ENCODE assay signal across 1 cellular context in the genomic region with DNA sequence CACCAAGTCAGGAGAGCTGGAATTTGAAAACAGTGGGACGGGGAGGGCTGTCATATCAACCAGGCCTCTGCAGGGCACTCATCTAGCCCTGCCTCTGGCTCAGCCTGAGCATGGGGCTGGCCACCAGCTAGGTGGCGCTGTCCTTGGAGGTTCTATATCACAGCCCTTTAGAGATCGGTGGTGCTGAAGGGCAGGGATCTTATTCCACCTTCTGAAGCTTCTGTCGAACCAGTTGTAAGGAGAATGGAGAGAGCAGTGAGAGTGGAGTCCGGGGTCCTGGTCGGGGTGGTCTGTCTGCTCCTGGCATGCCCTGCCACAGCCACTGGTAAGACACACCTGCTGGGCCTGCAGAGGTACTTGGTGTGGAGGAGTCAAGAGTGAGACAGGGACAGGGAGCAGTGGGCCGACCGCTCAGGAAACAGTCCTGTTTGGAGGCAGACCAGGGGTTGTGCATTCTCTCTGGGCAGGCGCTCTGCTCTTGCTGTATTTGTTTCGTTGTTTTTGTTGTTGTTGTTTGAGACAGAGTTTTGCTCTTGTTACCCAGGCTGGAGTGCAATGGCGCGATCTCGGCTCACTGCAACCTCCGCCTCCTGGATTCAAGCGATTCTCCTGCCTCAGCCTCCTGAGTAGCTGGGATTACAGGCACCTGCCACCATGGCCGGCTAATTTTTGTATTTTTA.
TF ChIP-seq lines count a peak whose summit lies in the region.

A gene with protein sequence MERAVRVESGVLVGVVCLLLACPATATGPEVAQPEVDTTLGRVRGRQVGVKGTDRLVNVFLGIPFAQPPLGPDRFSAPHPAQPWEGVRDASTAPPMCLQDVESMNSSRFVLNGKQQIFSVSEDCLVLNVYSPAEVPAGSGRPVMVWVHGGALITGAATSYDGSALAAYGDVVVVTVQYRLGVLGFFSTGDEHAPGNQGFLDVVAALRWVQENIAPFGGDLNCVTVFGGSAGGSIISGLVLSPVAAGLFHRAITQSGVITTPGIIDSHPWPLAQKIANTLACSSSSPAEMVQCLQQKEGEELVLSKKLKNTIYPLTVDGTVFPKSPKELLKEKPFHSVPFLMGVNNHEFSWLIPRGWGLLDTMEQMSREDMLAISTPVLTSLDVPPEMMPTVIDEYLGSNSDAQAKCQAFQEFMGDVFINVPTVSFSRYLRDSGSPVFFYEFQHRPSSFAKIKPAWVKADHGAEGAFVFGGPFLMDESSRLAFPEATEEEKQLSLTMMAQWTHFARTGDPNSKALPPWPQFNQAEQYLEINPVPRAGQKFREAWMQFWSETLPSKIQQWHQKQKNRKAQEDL (plus strand): TSS at position 202 of the 680 bp plus-strand sequence. CDS start 42 bp downstream, at position 244.

TF ChIP-seq in K562, 482 proteins besides CTCF, POLR2A, EP300 and RAD21 (continued from another document and continues in another):
- TF ChIP-seq POLR2AphosphoS2 (IDR thresholded peaks at IDR 0.05; ENCODE audit: low read length) (no peak), KDM1A (IDR thresholded peaks at IDR 0.05) (no peak), TBP (optimal IDR thresholded peaks at IDR 0.05; ENCODE audit: low read depth, low read length) (no peak), CBX3 (IDR thresholded peaks at IDR 0.05; ENCODE audit: borderline replicate concordance in 1 of 2, low read length in 2 of 2) (no peak), BCL6 (CRISPR knock-in tag; IDR thresholded peaks at IDR 0.05) (no peak), RBM15 (IDR thresholded peaks at IDR 0.05; ENCODE audit: insufficient read depth, low read length) (no peak), ZNF175 (CRISPR knock-in tag; IDR thresholded peaks at IDR 0.05; ENCODE audit: low read depth) (no peak), SP2 (IDR thresholded peaks at IDR 0.05; ENCODE audit: extremely low read depth, low read depth, low read length, poor library complexity, severe bottlenecking) (no peak), CAMTA2 (CRISPR knock-in tag; conservative IDR thresholded peaks at IDR 0.05) (no peak), TGIF2 (CRISPR knock-in tag; IDR thresholded peaks at IDR 0.05) (no peak), RFX1 (IDR thresholded peaks at IDR 0.05) (no peak), NELFE (IDR thresholded peaks at IDR 0.05; ENCODE audit: insufficient read depth, insufficient read length) (no peak), ZNF174 (CRISPR knock-in tag; IDR thresholded peaks at IDR 0.05) (no peak), POLR3A (IDR thresholded peaks at IDR 0.05; ENCODE audit: borderline replicate concordance, extremely low read depth, insufficient read depth, insufficient read length) (no peak), ESRRA (IDR thresholded peaks at IDR 0.05; ENCODE audit: borderline replicate concordance, low read depth) (peak; percentile 19; the same call in 1 of the 2 replicates), EP400 (IDR thresholded peaks at IDR 0.05) (no peak), CHD1 (IDR thresholded peaks at IDR 0.05; ENCODE audit: low read length) (no peak), GATAD2B (IDR thresholded peaks at IDR 0.05; ENCODE audit: borderline replicate concordance) (no peak), ZNF282 (CRISPR knock-in tag; IDR thresholded peaks at IDR 0.05) (no peak), RHOXF2B (CRISPR knock-in tag; conservative IDR thresholded peaks at IDR 0.05) (no peak), RBM25 (IDR thresholded peaks at IDR 0.05; ENCODE audit: low read depth, low read length, severe bottlenecking) (no peak), ZNF707 (CRISPR knock-in tag; conservative IDR thresholded peaks at IDR 0.05) (no peak), ZNF57 (CRISPR knock-in tag; IDR thresholded peaks at IDR 0.05) (no peak), OTX1 (CRISPR knock-in tag; IDR thresholded peaks at IDR 0.05) (no peak), SMARCB1 (IDR thresholded peaks at IDR 0.05; ENCODE audit: insufficient read length, low read depth) (no peak), MEF2A (IDR thresholded peaks at IDR 0.05; ENCODE audit: control insufficient read depth, low read depth, low read length) (no peak), WHSC1 (IDR thresholded peaks at IDR 0.05; ENCODE audit: low read length) (no peak), LEF1 (IDR thresholded peaks at IDR 0.05) (no peak), NCOA4 (IDR thresholded peaks at IDR 0.05; ENCODE audit: partially characterized antibody) (no peak), LARP7 (IDR thresholded peaks at IDR 0.05) (no peak), SP1 (CRISPR knock-in tag; IDR thresholded peaks at IDR 0.05) (no peak), POLR3G (IDR thresholded peaks at IDR 0.05; ENCODE audit: extremely low read depth, insufficient read length, insufficient replicate concordance) (no peak), MXI1 (IDR thresholded peaks at IDR 0.05; ENCODE audit: low read depth, low read length) (no peak), SMAD3 (CRISPR knock-in tag; conservative IDR thresholded peaks at IDR 0.05) (no peak), PHF21A (IDR thresholded peaks at IDR 0.05; ENCODE audit: borderline replicate concordance, low read depth) (no peak)
- TF ChIP-seq, protein P1, sequence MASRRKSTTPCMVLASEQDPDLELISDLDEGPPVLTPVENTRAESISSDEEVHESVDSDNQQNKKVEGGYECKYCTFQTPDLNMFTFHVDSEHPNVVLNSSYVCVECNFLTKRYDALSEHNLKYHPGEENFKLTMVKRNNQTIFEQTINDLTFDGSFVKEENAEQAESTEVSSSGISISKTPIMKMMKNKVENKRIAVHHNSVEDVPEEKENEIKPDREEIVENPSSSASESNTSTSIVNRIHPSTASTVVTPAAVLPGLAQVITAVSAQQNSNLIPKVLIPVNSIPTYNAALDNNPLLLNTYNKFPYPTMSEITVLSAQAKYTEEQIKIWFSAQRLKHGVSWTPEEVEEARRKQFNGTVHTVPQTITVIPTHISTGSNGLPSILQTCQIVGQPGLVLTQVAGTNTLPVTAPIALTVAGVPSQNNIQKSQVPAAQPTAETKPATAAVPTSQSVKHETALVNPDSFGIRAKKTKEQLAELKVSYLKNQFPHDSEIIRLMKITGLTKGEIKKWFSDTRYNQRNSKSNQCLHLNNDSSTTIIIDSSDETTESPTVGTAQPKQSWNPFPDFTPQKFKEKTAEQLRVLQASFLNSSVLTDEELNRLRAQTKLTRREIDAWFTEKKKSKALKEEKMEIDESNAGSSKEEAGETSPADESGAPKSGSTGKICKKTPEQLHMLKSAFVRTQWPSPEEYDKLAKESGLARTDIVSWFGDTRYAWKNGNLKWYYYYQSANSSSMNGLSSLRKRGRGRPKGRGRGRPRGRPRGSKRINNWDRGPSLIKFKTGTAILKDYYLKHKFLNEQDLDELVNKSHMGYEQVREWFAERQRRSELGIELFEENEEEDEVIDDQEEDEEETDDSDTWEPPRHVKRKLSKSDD (conservative IDR thresholded peaks at IDR 0.05; ENCODE audit: low read length), result no peak
- TF ChIP-seq, protein P2, sequence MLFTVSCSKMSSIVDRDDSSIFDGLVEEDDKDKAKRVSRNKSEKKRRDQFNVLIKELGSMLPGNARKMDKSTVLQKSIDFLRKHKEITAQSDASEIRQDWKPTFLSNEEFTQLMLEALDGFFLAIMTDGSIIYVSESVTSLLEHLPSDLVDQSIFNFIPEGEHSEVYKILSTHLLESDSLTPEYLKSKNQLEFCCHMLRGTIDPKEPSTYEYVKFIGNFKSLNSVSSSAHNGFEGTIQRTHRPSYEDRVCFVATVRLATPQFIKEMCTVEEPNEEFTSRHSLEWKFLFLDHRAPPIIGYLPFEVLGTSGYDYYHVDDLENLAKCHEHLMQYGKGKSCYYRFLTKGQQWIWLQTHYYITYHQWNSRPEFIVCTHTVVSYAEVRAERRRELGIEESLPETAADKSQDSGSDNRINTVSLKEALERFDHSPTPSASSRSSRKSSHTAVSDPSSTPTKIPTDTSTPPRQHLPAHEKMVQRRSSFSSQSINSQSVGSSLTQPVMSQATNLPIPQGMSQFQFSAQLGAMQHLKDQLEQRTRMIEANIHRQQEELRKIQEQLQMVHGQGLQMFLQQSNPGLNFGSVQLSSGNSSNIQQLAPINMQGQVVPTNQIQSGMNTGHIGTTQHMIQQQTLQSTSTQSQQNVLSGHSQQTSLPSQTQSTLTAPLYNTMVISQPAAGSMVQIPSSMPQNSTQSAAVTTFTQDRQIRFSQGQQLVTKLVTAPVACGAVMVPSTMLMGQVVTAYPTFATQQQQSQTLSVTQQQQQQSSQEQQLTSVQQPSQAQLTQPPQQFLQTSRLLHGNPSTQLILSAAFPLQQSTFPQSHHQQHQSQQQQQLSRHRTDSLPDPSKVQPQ (CRISPR knock-in tag; IDR thresholded peaks at IDR 0.05; ENCODE audit: borderline replicate concordance), result no peak
- TF ChIP-seq, protein P3, sequence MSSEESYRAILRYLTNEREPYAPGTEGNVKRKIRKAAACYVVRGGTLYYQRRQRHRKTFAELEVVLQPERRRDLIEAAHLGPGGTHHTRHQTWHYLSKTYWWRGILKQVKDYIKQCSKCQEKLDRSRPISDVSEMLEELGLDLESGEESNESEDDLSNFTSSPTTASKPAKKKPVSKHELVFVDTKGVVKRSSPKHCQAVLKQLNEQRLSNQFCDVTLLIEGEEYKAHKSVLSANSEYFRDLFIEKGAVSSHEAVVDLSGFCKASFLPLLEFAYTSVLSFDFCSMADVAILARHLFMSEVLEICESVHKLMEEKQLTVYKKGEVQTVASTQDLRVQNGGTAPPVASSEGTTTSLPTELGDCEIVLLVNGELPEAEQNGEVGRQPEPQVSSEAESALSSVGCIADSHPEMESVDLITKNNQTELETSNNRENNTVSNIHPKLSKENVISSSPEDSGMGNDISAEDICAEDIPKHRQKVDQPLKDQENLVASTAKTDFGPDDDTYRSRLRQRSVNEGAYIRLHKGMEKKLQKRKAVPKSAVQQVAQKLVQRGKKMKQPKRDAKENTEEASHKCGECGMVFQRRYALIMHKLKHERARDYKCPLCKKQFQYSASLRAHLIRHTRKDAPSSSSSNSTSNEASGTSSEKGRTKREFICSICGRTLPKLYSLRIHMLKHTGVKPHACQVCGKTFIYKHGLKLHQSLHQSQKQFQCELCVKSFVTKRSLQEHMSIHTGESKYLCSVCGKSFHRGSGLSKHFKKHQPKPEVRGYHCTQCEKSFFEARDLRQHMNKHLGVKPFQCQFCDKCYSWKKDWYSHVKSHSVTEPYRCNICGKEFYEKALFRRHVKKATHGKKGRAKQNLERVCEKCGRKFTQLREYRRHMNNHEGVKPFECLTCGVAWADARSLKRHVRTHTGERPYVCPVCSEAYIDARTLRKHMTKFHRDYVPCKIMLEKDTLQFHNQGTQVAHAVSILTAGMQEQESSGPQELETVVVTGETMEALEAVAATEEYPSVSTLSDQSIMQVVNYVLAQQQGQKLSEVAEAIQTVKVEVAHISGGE (CRISPR knock-in tag; IDR thresholded peaks at IDR 0.05), result no peak
- TF ChIP-seq, protein P4, sequence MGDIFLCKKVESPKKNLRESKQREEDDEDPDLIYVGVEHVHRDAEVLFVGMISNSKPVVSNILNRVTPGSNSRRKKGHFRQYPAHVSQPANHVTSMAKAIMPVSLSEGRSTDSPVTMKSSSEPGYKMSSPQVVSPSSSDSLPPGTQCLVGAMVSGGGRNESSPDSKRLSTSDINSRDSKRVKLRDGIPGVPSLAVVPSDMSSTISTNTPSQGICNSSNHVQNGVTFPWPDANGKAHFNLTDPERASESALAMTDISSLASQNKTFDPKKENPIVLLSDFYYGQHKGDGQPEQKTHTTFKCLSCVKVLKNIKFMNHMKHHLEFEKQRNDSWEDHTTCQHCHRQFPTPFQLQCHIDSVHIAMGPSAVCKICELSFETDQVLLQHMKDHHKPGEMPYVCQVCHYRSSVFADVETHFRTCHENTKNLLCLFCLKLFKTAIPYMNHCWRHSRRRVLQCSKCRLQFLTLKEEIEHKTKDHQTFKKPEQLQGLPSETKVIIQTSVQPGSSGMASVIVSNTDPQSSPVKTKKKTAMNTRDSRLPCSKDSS (IDR thresholded peaks at IDR 0.05; ENCODE audit: low read depth, partially characterized antibody), result no peak
- TF ChIP-seq, protein P5, sequence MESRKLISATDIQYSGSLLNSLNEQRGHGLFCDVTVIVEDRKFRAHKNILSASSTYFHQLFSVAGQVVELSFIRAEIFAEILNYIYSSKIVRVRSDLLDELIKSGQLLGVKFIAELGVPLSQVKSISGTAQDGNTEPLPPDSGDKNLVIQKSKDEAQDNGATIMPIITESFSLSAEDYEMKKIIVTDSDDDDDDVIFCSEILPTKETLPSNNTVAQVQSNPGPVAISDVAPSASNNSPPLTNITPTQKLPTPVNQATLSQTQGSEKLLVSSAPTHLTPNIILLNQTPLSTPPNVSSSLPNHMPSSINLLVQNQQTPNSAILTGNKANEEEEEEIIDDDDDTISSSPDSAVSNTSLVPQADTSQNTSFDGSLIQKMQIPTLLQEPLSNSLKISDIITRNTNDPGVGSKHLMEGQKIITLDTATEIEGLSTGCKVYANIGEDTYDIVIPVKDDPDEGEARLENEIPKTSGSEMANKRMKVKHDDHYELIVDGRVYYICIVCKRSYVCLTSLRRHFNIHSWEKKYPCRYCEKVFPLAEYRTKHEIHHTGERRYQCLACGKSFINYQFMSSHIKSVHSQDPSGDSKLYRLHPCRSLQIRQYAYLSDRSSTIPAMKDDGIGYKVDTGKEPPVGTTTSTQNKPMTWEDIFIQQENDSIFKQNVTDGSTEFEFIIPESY (CRISPR knock-in tag; IDR thresholded peaks at IDR 0.05), result no peak
- TF ChIP-seq, protein P6, sequence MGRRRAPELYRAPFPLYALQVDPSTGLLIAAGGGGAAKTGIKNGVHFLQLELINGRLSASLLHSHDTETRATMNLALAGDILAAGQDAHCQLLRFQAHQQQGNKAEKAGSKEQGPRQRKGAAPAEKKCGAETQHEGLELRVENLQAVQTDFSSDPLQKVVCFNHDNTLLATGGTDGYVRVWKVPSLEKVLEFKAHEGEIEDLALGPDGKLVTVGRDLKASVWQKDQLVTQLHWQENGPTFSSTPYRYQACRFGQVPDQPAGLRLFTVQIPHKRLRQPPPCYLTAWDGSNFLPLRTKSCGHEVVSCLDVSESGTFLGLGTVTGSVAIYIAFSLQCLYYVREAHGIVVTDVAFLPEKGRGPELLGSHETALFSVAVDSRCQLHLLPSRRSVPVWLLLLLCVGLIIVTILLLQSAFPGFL (CRISPR knock-in tag; IDR thresholded peaks at IDR 0.05), result no peak
- TF ChIP-seq, protein P7, sequence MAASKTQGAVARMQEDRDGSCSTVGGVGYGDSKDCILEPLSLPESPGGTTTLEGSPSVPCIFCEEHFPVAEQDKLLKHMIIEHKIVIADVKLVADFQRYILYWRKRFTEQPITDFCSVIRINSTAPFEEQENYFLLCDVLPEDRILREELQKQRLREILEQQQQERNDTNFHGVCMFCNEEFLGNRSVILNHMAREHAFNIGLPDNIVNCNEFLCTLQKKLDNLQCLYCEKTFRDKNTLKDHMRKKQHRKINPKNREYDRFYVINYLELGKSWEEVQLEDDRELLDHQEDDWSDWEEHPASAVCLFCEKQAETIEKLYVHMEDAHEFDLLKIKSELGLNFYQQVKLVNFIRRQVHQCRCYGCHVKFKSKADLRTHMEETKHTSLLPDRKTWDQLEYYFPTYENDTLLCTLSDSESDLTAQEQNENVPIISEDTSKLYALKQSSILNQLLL (CRISPR knock-in tag; IDR thresholded peaks at IDR 0.05; ENCODE audit: borderline replicate concordance), result no peak
- TF ChIP-seq, protein P8, sequence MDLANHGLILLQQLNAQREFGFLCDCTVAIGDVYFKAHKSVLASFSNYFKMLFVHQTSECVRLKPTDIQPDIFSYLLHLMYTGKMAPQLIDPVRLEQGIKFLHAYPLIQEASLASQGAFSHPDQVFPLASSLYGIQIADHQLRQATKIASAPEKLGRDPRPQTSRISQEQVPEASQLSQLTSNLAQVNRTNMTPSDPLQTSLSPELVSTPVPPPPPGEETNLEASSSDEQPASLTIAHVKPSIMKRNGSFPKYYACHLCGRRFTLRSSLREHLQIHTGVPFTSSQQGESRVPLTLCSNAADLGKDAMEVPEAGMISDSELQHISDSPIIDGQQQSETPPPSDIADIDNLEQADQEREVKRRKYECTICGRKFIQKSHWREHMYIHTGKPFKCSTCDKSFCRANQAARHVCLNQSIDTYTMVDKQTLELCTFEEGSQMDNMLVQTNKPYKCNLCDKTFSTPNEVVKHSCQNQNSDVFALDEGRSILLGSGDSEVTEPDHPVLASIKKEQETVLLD (IDR thresholded peaks at IDR 0.05), result no peak
